8 cellular contexts compared by ENCODE assay signal in genomic region chr15:90099868-90100854, GRCh38. TPM values are rescaled to one million over a fixed set of nuclear protein-coding genes. Genes with fewer than 3 reads are reported as not detected.
DNase-seq lines count a peak whose midpoint lies in the region; ATAC-seq, FAIRE-seq and TF ChIP-seq lines count a peak whose summit lies in the region.

No MANE protein-coding gene starts in this region.

- TSS peak; percentile 43 for BruUV-seq in Caco-2 (replicated peaks; lab: Mats Ljungman, UMichigan)

- no peak overlapping the region for H3K27ac ChIP-seq in keratinocyte (ENCODE audit: control insufficient read depth, insufficient read depth, low read length)

- no peaks in the 10 kb centered on the region for H3K27me3 ChIP-seq in Caco-2 (replicated peaks; ENCODE audit: control insufficient read depth, insufficient read depth, low read length)
- H3K27me3 ChIP-seq in adipocyte (replicated peaks; ENCODE audit: control insufficient read depth, insufficient read depth, low read length): peaks cover 2% of the 10 kb centered on the region
- H3K27me3 ChIP-seq in keratinocyte (ENCODE audit: control insufficient read depth, extremely low read depth, insufficient read depth, low read length): no peaks in the 10 kb centered on the region

- H3K9me3 Mint-ChIP-seq in Caco-2 (ENCODE audit: unreplicated experiment) (no peaks in the 10 kb centered on the region), IgD-negative memory B cell (no peaks in the 10 kb centered on the region)

- H3K36me3 Mint-ChIP-seq in Caco-2 (ENCODE audit: insufficient read depth, unreplicated experiment) (no peaks in the 10 kb centered on the region), IgD-negative memory B cell (peaks cover 5% of the 10 kb centered on the region)

- no peak for TF ChIP-seq CTCF in Caco-2 (IDR thresholded peaks at IDR 0.05; ENCODE audit: insufficient read depth in 1 of 2, low read depth in 1 of 2, low read length in 1 of 2, severe bottlenecking in 1 of 2, unreplicated experiment in 1 of 2)
- TF ChIP-seq CTCF in keratinocyte (optimal IDR thresholded peaks at IDR 0.05 in 1 of 3, IDR thresholded peaks at IDR 0.05 in 1 of 3, conservative IDR thresholded peaks at IDR 0.05 in 1 of 3; ENCODE audit: extremely low read depth in 1 of 3, insufficient read depth in 2 of 3, low read length in 3 of 3): no peak

- H3K4me1 ChIP-seq in Caco-2: peaks cover 9% of the 10 kb centered on the region; the same call in 1 of the 2 replicates
- H3K4me1 ChIP-seq in adipocyte (ENCODE audit: control insufficient read depth, insufficient read depth, low read length): peaks cover 50% of the 10 kb centered on the region
- H3K4me1 ChIP-seq in keratinocyte (ENCODE audit: control insufficient read depth, extremely low read depth, insufficient read depth, low read length): peaks cover 33% of the 10 kb centered on the region

- H2AFZ ChIP-seq in keratinocyte (ENCODE audit: control insufficient read depth, low read length): no peak overlapping the region

- ATAC-seq in stimulated activated naive CD8-positive, alpha-beta T cell treated with anti-CD3 and anti-CD28 coated beads, Interleukin-15, Interleukin-2, amounts not matched to agents 100 U/mL and 50 U/mL, for 24 hours: peak; percentile 11

- H4K20me1 ChIP-seq in keratinocyte (ENCODE audit: control insufficient read depth, extremely low read depth, insufficient read depth, low read length): no peaks in the 10 kb centered on the region

- dilution Hi-C loops in keratinocyte (cut with MboI; ENCODE audit: extremely low pct_ligation_motif_present, low sequenced_read_pairs): no loop called here

- H3K79me2 ChIP-seq in keratinocyte (ENCODE audit: control insufficient read depth, insufficient read depth, low read length): no peaks in the 10 kb centered on the region

- FAIRE-seq in keratinocyte (lab: Jason Lieb, UNC): no peak

- H3K27me3 Mint-ChIP-seq in Caco-2 (ENCODE audit: insufficient read depth, unreplicated experiment) (no peaks in the 10 kb centered on the region), IgD-negative memory B cell (peaks cover 1% of the 10 kb centered on the region)

- H3K4me2 ChIP-seq in keratinocyte (ENCODE audit: control insufficient read depth, extremely low read depth, insufficient read depth, low read depth, low read length): peak overlapping the region; percentile 41

- H3K9me3 ChIP-seq in Caco-2: no peaks in the 10 kb centered on the region
- H3K9me3 ChIP-seq in adipocyte (ENCODE audit: control insufficient read depth, low read length): no peaks in the 10 kb centered on the region
- H3K9me3 ChIP-seq in keratinocyte (ENCODE audit: control insufficient read depth, low read depth, low read length): no peaks in the 10 kb centered on the region

- CTCF ChIA-PET in Caco-2 (lab: Charles Lee): no interaction called here

- intact Hi-C loops in Caco-2 (cut with micrococcal nuclease; ENCODE audit: unreplicated experiment): no loop called here

- H3K36me3 ChIP-seq in Caco-2 (ENCODE audit: control insufficient read depth, insufficient read depth, low read length) (no peaks in the 10 kb centered on the region), adipocyte (ENCODE audit: control insufficient read depth, insufficient read depth, low read length, severe bottlenecking) (no peaks in the 10 kb centered on the region), keratinocyte (ENCODE audit: control insufficient read depth in 2 of 2, extremely low read depth in 1 of 2, insufficient read depth in 2 of 2, low read length in 2 of 2) (no peaks in the 10 kb centered on the region)

- DNase-seq in Caco-2 (no peak), adipocyte (ENCODE audit: low read depth) (peak; percentile 66), keratinocyte (ENCODE audit: low read depth, low spot score) (no peak), GM19240 (ENCODE audit: insufficient read length, low spot score) (no peak)
- DNase-seq in stimulated activated naive CD8-positive, alpha-beta T cell treated with anti-CD3 and anti-CD28 coated beads, Interleukin-15, Interleukin-2, amounts not matched to agents 100 U/mL and 50 U/mL, for 24 hours: peak; percentile 46
- DNase-seq in stimulated activated CD4-positive, alpha-beta T cell treated with anti-CD3 and anti-CD28 coated beads, Interleukin-1b, Interleukin-23, amount 100 ng/mL, for 48 hours: no peak
- no peak for DNase-seq in central memory CD4-positive, alpha-beta T cell

- peaks cover 19% of the 10 kb centered on the region for H3K4me1 Mint-ChIP-seq in Caco-2 (ENCODE audit: low read depth, unreplicated experiment)
- peaks cover 39 to 57% (median 53%) of the 10 kb centered on the region in 3 donors for H3K4me1 Mint-ChIP-seq in IgD-negative memory B cell

- POLR2A ChIA-PET in Caco-2 (lab: Charles Lee): no interaction called here

- H3K4me3 ChIP-seq in Caco-2 (ENCODE audit: low read depth, low read length): no peak overlapping the region
- peak overlapping the region; percentile 82 for H3K4me3 ChIP-seq in adipocyte (ENCODE audit: low read length)
- no peak overlapping the region for H3K4me3 ChIP-seq in keratinocyte (ENCODE audit: control insufficient read depth in 2 of 3, extremely low read depth in 1 of 3, insufficient read depth in 2 of 3, low read depth in 1 of 3, low read length in 3 of 3)

- H3K9ac ChIP-seq in adipocyte (ENCODE audit: low read length) (peak overlapping the region; percentile 91), keratinocyte (ENCODE audit: control insufficient read depth, extremely low read depth, insufficient read depth, low read length) (no peak overlapping the region)

- H3K4me3 Mint-ChIP-seq in Caco-2 (ENCODE audit: unreplicated experiment): peak overlapping the region; percentile 76
- H3K4me3 Mint-ChIP-seq in IgD-negative memory B cell: peak overlapping the region; percentile 80 to 93 (median 86)

- H3K9me1 ChIP-seq in keratinocyte (ENCODE audit: control insufficient read depth, extremely low read depth, insufficient read depth, low read length): no peaks in the 10 kb centered on the region

- H3K27ac Mint-ChIP-seq in Caco-2 (ENCODE audit: unreplicated experiment): no peak overlapping the region
- peak overlapping the region; percentile 60 to 96 (median 80) for H3K27ac Mint-ChIP-seq in IgD-negative memory B cell

RNA-seq across cellular contexts. Expression of gene IDH2, which starts 2.1 kb away (rescaled TPM):
- 28.3 and 28.7 TPM in 2 replicates for total RNA-seq in Caco-2 (2022)
- polyA plus RNA-seq in IgD-negative memory B cell (106 TPM), keratinocyte (23.5 to 28.3 TPM (median 27.9 TPM) in 3 replicates)
- polyA plus RNA-seq in keratinocyte (2011; ENCODE audit: low read depth): 15.4 TPM
- polyA plus RNA-seq in keratinocyte (2011; cell fraction: cytosol; rRNA removed): 9.5 and 16.2 TPM in 2 replicates
- 6.3 and 8.6 TPM in 2 replicates for polyA plus RNA-seq in keratinocyte (2011; cell fraction: nucleus; rRNA removed)
- 24.0 and 29.7 TPM in 2 replicates for polyA plus RNA-seq in keratinocyte (2012; ENCODE audit: low replicate concordance)
- polyA minus RNA-seq in keratinocyte: 25.2 to 46.0 TPM (median 27.3 TPM) in 3 replicates
- polyA minus RNA-seq in keratinocyte (2011; cell fraction: cytosol; rRNA and poly(A)+ RNA removed): 15.9 TPM
- 3.3 and 4.9 TPM in 2 replicates for polyA minus RNA-seq in keratinocyte (2011; cell fraction: nucleus; rRNA and poly(A)+ RNA removed)

Comparison
In these comparisons a context has a peak if more than half of its experiments do, and no peak if none do; other contexts are left out.
1. DNase-seq: peak in adipocyte (single experiment) and stimulated activated naive CD8-positive, alpha-beta T cell treated with anti-CD3 and anti-CD28 coated beads, Interleukin-15, Interleukin-2, amounts not matched to agents 100 U/mL and 50 U/mL, for 24 hours (single experiment); none in Caco-2 (0 of 2), keratinocyte (single experiment), GM19240 (single experiment), stimulated activated CD4-positive, alpha-beta T cell treated with anti-CD3 and anti-CD28 coated beads, Interleukin-1b, Interleukin-23, amount 100 ng/mL, for 48 hours (single experiment) and central memory CD4-positive, alpha-beta T cell (single experiment).